ENCODE assay signal across 12 cellular contexts in genomic region chr15:76642671-76643070, GRCh38.
DNase-seq lines count a peak whose midpoint lies in the region; ATAC-seq and TF ChIP-seq lines count a peak whose summit lies in the region.
"Had no signal": no experiment of that assay in that cellular context is flagged by ENCODE, and none has a peak within 500 bp of the region (broad histone marks: within the 10 kb centered on the region; RNA-seq: fewer than 3 reads in every experiment).

No MANE protein-coding gene starts in this region.

- H4K20me1 ChIP-seq in PC-3 (ENCODE audit: low read length) = no peaks in the 10 kb centered on the region

- CTCF ChIA-PET in PC-3 (lab: Charles Lee) = no interaction called here

- H3K27ac ChIP-seq in PC-3 (ENCODE audit: low read length) (no peak overlapping the region), transverse colon (no peak overlapping the region)
- H3K27ac ChIP-seq: breast epithelium, neutrophil had no signal

- H3K27me3 ChIP-seq in PC-3 (ENCODE audit: low read length) (no peaks in the 10 kb centered on the region), transverse colon (no peaks in the 10 kb centered on the region)
- H3K27me3 ChIP-seq: breast epithelium, neutrophil had no signal

- H3K9ac ChIP-seq in PC-3 (ENCODE audit: low read length) = no peak overlapping the region

- no peaks in the 10 kb centered on the region; the same call in 1 of the 2 replicates for H3K36me3 ChIP-seq in PC-3 (ENCODE audit: low read depth, low read length)
- H3K36me3 ChIP-seq in transverse colon = no peaks in the 10 kb centered on the region
- H3K36me3 ChIP-seq: breast epithelium had no signal

- POLR2A ChIA-PET in PC-3 (lab: Charles Lee; ENCODE audit: unreplicated experiment) = no interaction called here

- H3K4me3 ChIP-seq in PC-3 (ENCODE audit: low read length) (no peak overlapping the region), fibroblast of the aortic adventitia (ENCODE audit: low read depth, low read length) (no peak overlapping the region), transverse colon (no peak overlapping the region)
- H3K4me3 ChIP-seq: breast epithelium had no signal

- H3K4me2 ChIP-seq in PC-3 (ENCODE audit: low read length) = no peak overlapping the region

- no peaks in the 10 kb centered on the region for H3K4me1 ChIP-seq in PC-3 (ENCODE audit: insufficient read depth, low read length)
- no peaks in the 10 kb centered on the region for H3K4me1 ChIP-seq in transverse colon
- H3K4me1 ChIP-seq: breast epithelium had no signal

- no TSS peak for BruUV-seq in PC-3 (replicated peaks; lab: Mats Ljungman, UMichigan)

- H3K79me2 ChIP-seq in PC-3 (ENCODE audit: low read length) = no peaks in the 10 kb centered on the region

- TF ChIP-seq CTCF in AG09319 (IDR thresholded peaks at IDR 0.05; ENCODE audit: low read depth, low read length) (peak; percentile 23), GM12872 (IDR thresholded peaks at IDR 0.05; ENCODE audit: insufficient read depth, low read depth, low read length) (peak; percentile 28; the same call in 1 of the 3 replicates), PC-3 (conservative IDR thresholded peaks at IDR 0.05; ENCODE audit: low read depth, low read length) (peak; percentile 41), fibroblast of the aortic adventitia (IDR thresholded peaks at IDR 0.05; ENCODE audit: insufficient read depth, low read length) (peak; percentile 36), transverse colon (IDR thresholded peaks at IDR 0.05) (peak in 1 of 5 experiments; percentile 29)

- H3K9me2 ChIP-seq in PC-3 (replicated peaks; ENCODE audit: low read length) = no peaks in the 10 kb centered on the region

- ATAC-seq in PC-3 (no peak), HG03039 (IDR thresholded peaks at IDR 0.05; ENCODE audit: unreplicated experiment) (no peak)
- ATAC-seq: stimulated activated memory B cell treated with anti-CD40 and anti-IgM and Interleukin-4, amounts not matched to agents 10 μg/mL and 1 μg/mL and 100 μg/mL, for 72 hours had no signal

- in situ Hi-C loops in transverse colon (cut with MboI; ENCODE audit: low pct_ligation_motif_present in 1 of 4, low pct_unique_long_range_greater_than_20kb in 1 of 4, low sequenced_read_pairs in 3 of 4) = no loop called here

- no peak for TF ChIP-seq EP300 in transverse colon (IDR thresholded peaks at IDR 0.05; ENCODE audit: low read depth)

- intact Hi-C loops in PC-3 (cut with micrococcal nuclease) = no loop called here
- intact Hi-C loops in transverse colon (cut with DNase I; ENCODE audit: low total_unique reads) = no loop called here

- no peak overlapping the region for H2AFZ ChIP-seq in PC-3 (ENCODE audit: low read length)

- H3F3A ChIP-seq in PC-3 (ENCODE audit: low read length, unreplicated experiment) = no peaks in the 10 kb centered on the region

- H3K9me3 ChIP-seq in PC-3 (ENCODE audit: low read length) (no peaks in the 10 kb centered on the region), transverse colon (no peaks in the 10 kb centered on the region)
- H3K9me3 ChIP-seq: breast epithelium, neutrophil had no signal

- DNase-seq in AG09319 (ENCODE audit: extremely low read depth, low read depth) = no peak
- DNase-seq in PC-3 = no peak
- DNase-seq in fibroblast of the aortic adventitia (ENCODE audit: low read depth) = peak; percentile 6
- DNase-seq in transverse colon = no peak
- no peak for DNase-seq in NCI-H2029 treated with DMSO at 0.1 percent for 48 hours (lab: John Stamatoyannopoulos, UW)
- no peak for DNase-seq in stimulated activated naive CD4-positive, alpha-beta T cell treated with Interleukin-2 at 50 U/mL for 16 hours (lab: John Stamatoyannopoulos, UW)
- DNase-seq: NCI-H510A had no signal

- no peak for TF ChIP-seq POLR2A in transverse colon (IDR thresholded peaks at IDR 0.05)
